In the genomic region with DNA sequence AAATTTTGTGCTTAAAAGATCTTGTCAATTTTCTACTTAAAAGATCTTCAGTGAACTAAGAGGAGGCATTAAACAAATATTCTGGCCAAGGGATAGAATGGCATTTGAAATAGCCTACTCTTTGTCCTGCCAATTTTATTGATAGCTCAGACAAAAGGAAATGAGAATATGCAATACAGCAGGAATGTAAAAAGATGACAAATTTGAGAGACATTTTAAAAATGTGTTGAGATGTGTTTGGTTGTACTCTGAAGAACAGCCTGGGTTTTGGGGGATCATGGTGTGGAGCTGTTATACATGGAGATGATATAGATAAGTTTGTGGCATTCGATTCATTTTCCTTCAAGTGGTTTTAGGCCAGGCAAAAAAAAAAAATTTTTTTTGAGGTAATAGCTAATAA, we compare ENCODE assay signal across 16 cellular contexts. TPM values are rescaled to one million over a fixed set of nuclear protein-coding genes. Genes with fewer than 3 reads are reported as not detected.
DNase-seq lines count a peak whose midpoint lies in the region; ATAC-seq and TF ChIP-seq lines count a peak whose summit lies in the region.
"Had no signal": no experiment of that assay in that cellular context is flagged by ENCODE, and none has a peak within 500 bp of the region (broad histone marks: within the 10 kb centered on the region; RNA-seq: fewer than 3 reads in every experiment).

No MANE protein-coding gene starts in this region.

- no peak overlapping the region for H3K27ac Mint-ChIP-seq in neural progenitor cell
- H3K27ac Mint-ChIP-seq: B cell; CD4-positive, alpha-beta T cell; IgD-negative memory B cell had no signal

- ATAC-seq in RWPE2 (ENCODE audit: low read depth) = peak; percentile 29; the same call in 1 of the 3 replicates

- H3K9me3 ChIP-seq in RWPE2 (ENCODE audit: severe bottlenecking) (no peaks in the 10 kb centered on the region), neural progenitor cell (ENCODE audit: low read depth) (no peaks in the 10 kb centered on the region), esophagus squamous epithelium (no peaks in the 10 kb centered on the region)

- TF ChIP-seq CTCF in RWPE2 (IDR thresholded peaks at IDR 0.05; ENCODE audit: poor library complexity, severe bottlenecking) (no peak), choroid plexus epithelial cell (conservative IDR thresholded peaks at IDR 0.05; ENCODE audit: low read depth, low read length) (no peak), neural progenitor cell (IDR thresholded peaks at IDR 0.05) (no peak), esophagus squamous epithelium (IDR thresholded peaks at IDR 0.05) (no peak)

- H3K4me2 ChIP-seq in neural progenitor cell = no peak overlapping the region

- intact Hi-C loops in esophagus squamous epithelium (cut with DNase I) = no loop called here

- H3K79me2 ChIP-seq in neural progenitor cell (ENCODE audit: low read depth) = no peaks in the 10 kb centered on the region

- peaks cover 3% of the 10 kb centered on the region for H3K4me1 ChIP-seq in RWPE2 (ENCODE audit: insufficient read depth, poor library complexity, severe bottlenecking)
- H3K4me1 ChIP-seq in neural progenitor cell = peaks cover 13% of the 10 kb centered on the region
- H3K4me1 ChIP-seq in esophagus squamous epithelium = no peaks in the 10 kb centered on the region

- H3K4me3 Mint-ChIP-seq in neural progenitor cell = no peak overlapping the region
- H3K4me3 Mint-ChIP-seq: B cell; CD4-positive, alpha-beta T cell; IgD-negative memory B cell had no signal

- H3K4me1 Mint-ChIP-seq in neural progenitor cell = peaks cover 9% of the 10 kb centered on the region
- H3K4me1 Mint-ChIP-seq: B cell, IgD-negative memory B cell had no signal

- H3F3A ChIP-seq in neural progenitor cell (ENCODE audit: low read depth) = no peaks in the 10 kb centered on the region

- no peak overlapping the region for H3K9ac ChIP-seq in neural progenitor cell

- H3K27me3 Mint-ChIP-seq in neural progenitor cell (ENCODE audit: insufficient read depth, low read depth) = no peaks in the 10 kb centered on the region
- H3K27me3 Mint-ChIP-seq: B cell; CD4-positive, alpha-beta T cell; IgD-negative memory B cell had no signal

- no peaks in the 10 kb centered on the region for H3K36me3 ChIP-seq in RWPE2 (ENCODE audit: low read depth)
- no peaks in the 10 kb centered on the region for H3K36me3 ChIP-seq in neural progenitor cell
- H3K36me3 ChIP-seq in esophagus squamous epithelium = no peaks in the 10 kb centered on the region

- H3K36me3 Mint-ChIP-seq in neural progenitor cell = no peaks in the 10 kb centered on the region

- H3K27ac ChIP-seq in RWPE2 (ENCODE audit: poor library complexity, severe bottlenecking) = peak overlapping the region; percentile 10
- no peak overlapping the region for H3K27ac ChIP-seq in neural progenitor cell
- no peak overlapping the region for H3K27ac ChIP-seq in esophagus squamous epithelium

- no peak for TF ChIP-seq POLR2A in esophagus squamous epithelium (IDR thresholded peaks at IDR 0.05)

- no peaks in the 10 kb centered on the region for H3K9me3 Mint-ChIP-seq in neural progenitor cell
- H3K9me3 Mint-ChIP-seq: CD4-positive, alpha-beta T cell; IgD-negative memory B cell had no signal

- no peak overlapping the region for H2AFZ ChIP-seq in neural progenitor cell (replicated peaks)

- DNase-seq in EL (peak; percentile 79), RWPE2 (ENCODE audit: low spot score) (no peak), choroid plexus epithelial cell (ENCODE audit: low read depth) (peak; percentile 21), kidney tubule cell (ENCODE audit: low spot score) (peak; percentile 25), neural progenitor cell (ENCODE audit: low spot score) (no peak), esophagus squamous epithelium (lab: John Stamatoyannopoulos, UW) (no peak), globus pallidus (ENCODE audit: low spot score) (no peak)
- DNase-seq in activated CD8-positive, alpha-beta memory T cell treated with anti-CD3 and anti-CD28 coated beads, Interleukin-2, amount 50 U/mL, for 48 hours = no peak
- DNase-seq: C1 segment of cervical spinal cord; Calu3; CD4-positive, alpha-beta T cell; DMS 273 treated with DMSO at 0.1 percent for 48 hours; GDM1; KG1 had no signal

- no peak overlapping the region for H3K4me3 ChIP-seq in RWPE2 (ENCODE audit: severe bottlenecking)
- H3K4me3 ChIP-seq in choroid plexus epithelial cell (ENCODE audit: low read depth, low read length) = no peak overlapping the region
- H3K4me3 ChIP-seq in neural progenitor cell = no peak overlapping the region
- no peak overlapping the region for H3K4me3 ChIP-seq in esophagus squamous epithelium

- 71 to 82% methylated on average over 1 of the region's 1 CpG for WGBS in esophagus squamous epithelium, 2 donors

- H4K20me1 ChIP-seq in neural progenitor cell (ENCODE audit: low read depth) = no peaks in the 10 kb centered on the region

- H3K27me3 ChIP-seq in RWPE2 (ENCODE audit: insufficient read depth, poor library complexity, severe bottlenecking) (no peaks in the 10 kb centered on the region), neural progenitor cell (no peaks in the 10 kb centered on the region), esophagus squamous epithelium (no peaks in the 10 kb centered on the region)

RNA-seq across cellular contexts. Expression of a gene that starts 11.6 kb away (rescaled TPM):
- total RNA-seq in neural progenitor cell (ENCODE audit: low replicate concordance) = 139 and 190 TPM in 2 replicates
- total RNA-seq in esophagus squamous epithelium = 10 to 100 TPM in 3 of 4 donors, 1 to 10 TPM in 1; 1.8 to 20.3 (median 13.1) TPM

Comparison
In these comparisons a context has a peak if more than half of its experiments do, and no peak if none do; other contexts are left out.
1. DNase-seq: peak in EL (single experiment), choroid plexus epithelial cell (single experiment) and kidney tubule cell (single experiment); none in RWPE2 (single experiment), neural progenitor cell (single experiment), activated CD8-positive, alpha-beta memory T cell treated with anti-CD3 and anti-CD28 coated beads, Interleukin-2, amount 50 U/mL, for 48 hours (single experiment), esophagus squamous epithelium (single experiment) and globus pallidus (single experiment).